Comparison of ENCODE assay signal across 1 cellular context in the genomic region with DNA sequence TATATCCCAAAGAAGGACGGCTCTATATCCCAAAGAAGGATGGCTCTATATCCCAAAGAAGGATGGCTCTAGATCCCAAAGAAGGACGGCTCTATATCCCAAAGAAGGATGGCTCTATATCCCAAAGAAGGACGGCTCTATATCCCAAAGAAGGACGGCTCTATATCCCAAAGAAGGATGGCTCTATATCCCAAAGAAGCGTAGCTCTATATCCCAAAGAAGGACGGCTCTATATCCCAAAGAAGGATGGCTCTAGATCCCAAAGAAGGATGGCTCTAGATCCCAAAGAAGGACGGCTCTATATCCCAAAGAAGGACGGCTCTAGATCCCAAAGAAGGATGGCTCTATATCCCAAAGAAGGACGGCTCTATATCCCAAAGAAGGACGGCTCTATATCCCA.
TF ChIP-seq lines count a peak whose summit lies in the region.
"Not testable (repeated sequence)": the region's sequence is repeated elsewhere in the genome, so short reads cannot be mapped to it uniquely, and the experiment has no call there.

No MANE protein-coding gene starts in this region.

- H3K9me3 ChIP-seq in HEK293 (ENCODE audit: control insufficient read depth, insufficient read depth, low read depth, low read length): not testable (repeated sequence)

- H3K4me3 ChIP-seq in HEK293 (ENCODE audit: low read depth, low read length): not testable (repeated sequence)

- CTCF ChIA-PET in HEK293 (lab: Yijun Ruan, JAX): not testable (repeated sequence)

- TF ChIP-seq CTCF in HEK293 (tag by site-specific recombination; IDR thresholded peaks at IDR 0.05): not testable (repeated sequence)

- POLR2A ChIA-PET in HEK293 (lab: Yijun Ruan, JAX): not testable (repeated sequence)

- H3K36me3 ChIP-seq in HEK293 (ENCODE audit: control insufficient read depth in 2 of 2, insufficient read depth in 1 of 2, low read length in 2 of 2): not testable (repeated sequence)

- not testable (repeated sequence) for H3K27ac ChIP-seq in HEK293 (ENCODE audit: extremely low read depth, low read depth, low read length)

- H3K4me1 ChIP-seq in HEK293 (ENCODE audit: control insufficient read depth, insufficient read depth, low read length): not testable (repeated sequence)

TF ChIP-seq in HEK293, 187 proteins besides CTCF, POLR2A, EP300 and RAD21:
- TF ChIP-seq, protein P1, sequence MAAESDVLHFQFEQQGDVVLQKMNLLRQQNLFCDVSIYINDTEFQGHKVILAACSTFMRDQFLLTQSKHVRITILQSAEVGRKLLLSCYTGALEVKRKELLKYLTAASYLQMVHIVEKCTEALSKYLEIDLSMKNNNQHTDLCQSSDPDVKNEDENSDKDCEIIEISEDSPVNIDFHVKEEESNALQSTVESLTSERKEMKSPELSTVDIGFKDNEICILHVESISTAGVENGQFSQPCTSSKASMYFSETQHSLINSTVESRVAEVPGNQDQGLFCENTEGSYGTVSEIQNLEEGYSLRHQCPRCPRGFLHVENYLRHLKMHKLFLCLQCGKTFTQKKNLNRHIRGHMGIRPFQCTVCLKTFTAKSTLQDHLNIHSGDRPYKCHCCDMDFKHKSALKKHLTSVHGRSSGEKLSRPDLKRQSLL (tag by site-specific recombination; IDR thresholded peaks at IDR 0.05): peak; percentile 93; the same call in 1 of the 2 replicates
TF ChIP-seq in HEK293: peak in this region for 1; not testable (repeated sequence) for 186.
